Comparison of ENCODE assay signal across 8 cellular contexts in genomic region chr17:44948315-44948795, GRCh38. TPM values are rescaled to one million over a fixed set of nuclear protein-coding genes. Genes with fewer than 3 reads are reported as not detected.
DNase-seq lines count a peak whose midpoint lies in the region; ATAC-seq and TF ChIP-seq lines count a peak whose summit lies in the region.

No MANE protein-coding gene starts in this region.

- H3K27ac ChIP-seq in DOHH2 (ENCODE audit: low read depth, low read length), result peak overlapping the region; percentile 44; the same call in 1 of the 2 replicates
- H3K27ac ChIP-seq in Peyer's patch, result peak overlapping the region in 1 of 4 donors; percentile 65
- H3K27ac ChIP-seq in esophagus muscularis mucosa (replicated peaks in 1 of 4), result peak overlapping the region in 3 of 4 donors; percentile 48 to 67 (median 63)

- H3K4me3 Mint-ChIP-seq in progenitor cell of endocrine pancreas (ENCODE audit: low read depth), result peak overlapping the region; percentile 89

- H3K9me3 ChIP-seq in DOHH2 (ENCODE audit: control insufficient read depth, insufficient read depth, low read length) (no peaks in the 10 kb centered on the region), Peyer's patch (no peaks in the 10 kb centered on the region), esophagus muscularis mucosa (no peaks in the 10 kb centered on the region)

- TF ChIP-seq POLR2A in Peyer's patch (IDR thresholded peaks at IDR 0.05) (no peak), esophagus muscularis mucosa (IDR thresholded peaks at IDR 0.05; ENCODE audit: low read depth) (no peak)

- peaks cover 15% of the 10 kb centered on the region for H3K27me3 Mint-ChIP-seq in progenitor cell of endocrine pancreas

- H3K4me3 ChIP-seq in DOHH2 (ENCODE audit: low read length), result peak overlapping the region; percentile 80
- peak overlapping the region; percentile 42 to 74 (median 60) for H3K4me3 ChIP-seq in Peyer's patch
- peak overlapping the region; percentile 59 to 64 (median 60) for H3K4me3 ChIP-seq in esophagus muscularis mucosa

- H3F3A ChIP-seq in DOHH2 (ENCODE audit: control insufficient read depth, insufficient read depth), result peaks cover 4% of the 10 kb centered on the region

- H3K36me3 ChIP-seq in DOHH2 (ENCODE audit: control insufficient read depth, low read length), result peaks cover 34% of the 10 kb centered on the region
- H3K36me3 ChIP-seq in Peyer's patch, result no peaks in the 10 kb centered on the region
- H3K36me3 ChIP-seq in esophagus muscularis mucosa, result no peaks in the 10 kb centered on the region

- H3K4me1 ChIP-seq in DOHH2 (ENCODE audit: control insufficient read depth, low read length) (peaks cover 25% of the 10 kb centered on the region), Peyer's patch (peaks cover 0 to 9% (median 4%) of the 10 kb centered on the region in 4 donors), esophagus muscularis mucosa (peaks cover 10 to 18% (median 14%) of the 10 kb centered on the region in 4 donors)

- DNase-seq in Peyer's patch (no peak), esophagus muscularis mucosa (ENCODE audit: extremely low spot score) (no peak), progenitor cell of endocrine pancreas (ENCODE audit: low spot score, unreplicated experiment) (no peak), AG08396 (ENCODE audit: low spot score) (no peak), SW 1271 (lab: John Stamatoyannopoulos, UW) (no peak)

- H3K4me2 ChIP-seq in DOHH2 (ENCODE audit: low read length), result peak overlapping the region; percentile 77

- ATAC-seq in HG03439 (IDR thresholded peaks at IDR 0.05; ENCODE audit: unreplicated experiment) (no peak), GM18868 (IDR thresholded peaks at IDR 0.05; ENCODE audit: unreplicated experiment) (no peak)

- H3K9me3 Mint-ChIP-seq in progenitor cell of endocrine pancreas (ENCODE audit: low read depth), result no peaks in the 10 kb centered on the region

- no peaks in the 10 kb centered on the region for H4K20me1 ChIP-seq in DOHH2 (ENCODE audit: control insufficient read depth, insufficient read depth, low read depth, low read length)

- intact Hi-C loops in esophagus muscularis mucosa (cut with DNase I), result no loop called here

- no peaks in the 10 kb centered on the region for H3K36me3 Mint-ChIP-seq in progenitor cell of endocrine pancreas (ENCODE audit: insufficient read depth)

- no peak for TF ChIP-seq EP300 in esophagus muscularis mucosa (IDR thresholded peaks at IDR 0.05)

- H3K79me2 ChIP-seq in DOHH2 (ENCODE audit: control insufficient read depth, low read length), result peaks cover 41% of the 10 kb centered on the region

- H3K27me3 ChIP-seq in DOHH2 (ENCODE audit: control insufficient read depth, low read length) (no peaks in the 10 kb centered on the region), Peyer's patch (no peaks in the 10 kb centered on the region), esophagus muscularis mucosa (peaks cover 0 to 13% (median 2%) of the 10 kb centered on the region in 4 donors)

- no peak for TF ChIP-seq CTCF in DOHH2 (IDR thresholded peaks at IDR 0.05; ENCODE audit: low read depth, low read length, poor library complexity, severe bottlenecking)
- TF ChIP-seq CTCF in Peyer's patch (IDR thresholded peaks at IDR 0.05), result no peak
- no peak for TF ChIP-seq CTCF in esophagus muscularis mucosa (IDR thresholded peaks at IDR 0.05)
- TF ChIP-seq CTCF in progenitor cell of endocrine pancreas (IDR thresholded peaks at IDR 0.05; ENCODE audit: unreplicated experiment), result no peak

- 61% methylated on average over 7 of the region's 7 CpGs for WGBS in esophagus muscularis mucosa

- H3K27ac Mint-ChIP-seq in progenitor cell of endocrine pancreas, result no peak overlapping the region

- no peaks in the 10 kb centered on the region for H3K9me2 ChIP-seq in DOHH2 (replicated peaks; ENCODE audit: control insufficient read depth, low read length)

- H3K4me1 Mint-ChIP-seq in progenitor cell of endocrine pancreas (ENCODE audit: low read depth), result peaks cover 10% of the 10 kb centered on the region

RNA-seq across cellular contexts. Expression of gene KIF18B, which starts 0.8 kb away (rescaled TPM):
- 10 to 100 TPM in 1 of 4 donors, 1 to 10 TPM in 3; 3.4 to 40.4 (median 6.8) TPM for total RNA-seq in Peyer's patch
- under 1 TPM in 1 of 4 donors, not detected in 3; 0.17 TPM for total RNA-seq in esophagus muscularis mucosa
- 27.7 and 32.2 TPM in 2 replicates for total RNA-seq in progenitor cell of endocrine pancreas

RNA-seq across cellular contexts. Expression of gene C1QL1, which starts 19.7 kb away (rescaled TPM):
- total RNA-seq in Peyer's patch, result 1 to 10 TPM in 1 of 4 donors, under 1 TPM in 1, not detected in 2; 0.67 to 3.3 TPM
- 10 to 100 TPM in 1 of 4 donors, 1 to 10 TPM in 3; 3.7 to 10.1 (median 6.3) TPM for total RNA-seq in esophagus muscularis mucosa
- total RNA-seq in progenitor cell of endocrine pancreas, result 36.2 and 37.0 TPM in 2 replicates

RNA-seq across cellular contexts. Expression of gene GFAP, which starts 33.1 kb away (rescaled TPM):
- not detected for total RNA-seq in Peyer's patch
- 1 to 10 TPM in 2 of 4 donors, not detected in 2; 1.2 to 2.8 TPM for total RNA-seq in esophagus muscularis mucosa
- not detected in 2 replicates for total RNA-seq in progenitor cell of endocrine pancreas

RNA-seq across cellular contexts. Expression of gene EFTUD2, which starts 49.1 kb away (rescaled TPM):
- total RNA-seq in Peyer's patch, result 100 to 1,000 TPM in 1 of 4 donors, 10 to 100 TPM in 3; 43.3 to 176 (median 69.8) TPM
- total RNA-seq in esophagus muscularis mucosa, result 10 to 100 TPM; 46.0 to 49.7 (median 48.3) TPM
- 127 and 133 TPM in 2 replicates for total RNA-seq in progenitor cell of endocrine pancreas
